In genomic region chr4:38512840-38513239, GRCh38 we compare ENCODE assay signal across 2 cellular contexts.
A peak's percentile ranks its signal among the peaks of the same experiment; 100 is the strongest.
TF ChIP-seq lines count a peak whose summit lies in the region.

No MANE protein-coding gene starts in this region.

TF ChIP-seq in HEK293, 187 proteins besides CTCF, POLR2A, EP300 and RAD21:
- no peak for TF ChIP-seq HOXA7 (CRISPR knock-in tag; IDR thresholded peaks at IDR 0.05; ENCODE audit: borderline replicate concordance)
- TF ChIP-seq, protein P1, sequence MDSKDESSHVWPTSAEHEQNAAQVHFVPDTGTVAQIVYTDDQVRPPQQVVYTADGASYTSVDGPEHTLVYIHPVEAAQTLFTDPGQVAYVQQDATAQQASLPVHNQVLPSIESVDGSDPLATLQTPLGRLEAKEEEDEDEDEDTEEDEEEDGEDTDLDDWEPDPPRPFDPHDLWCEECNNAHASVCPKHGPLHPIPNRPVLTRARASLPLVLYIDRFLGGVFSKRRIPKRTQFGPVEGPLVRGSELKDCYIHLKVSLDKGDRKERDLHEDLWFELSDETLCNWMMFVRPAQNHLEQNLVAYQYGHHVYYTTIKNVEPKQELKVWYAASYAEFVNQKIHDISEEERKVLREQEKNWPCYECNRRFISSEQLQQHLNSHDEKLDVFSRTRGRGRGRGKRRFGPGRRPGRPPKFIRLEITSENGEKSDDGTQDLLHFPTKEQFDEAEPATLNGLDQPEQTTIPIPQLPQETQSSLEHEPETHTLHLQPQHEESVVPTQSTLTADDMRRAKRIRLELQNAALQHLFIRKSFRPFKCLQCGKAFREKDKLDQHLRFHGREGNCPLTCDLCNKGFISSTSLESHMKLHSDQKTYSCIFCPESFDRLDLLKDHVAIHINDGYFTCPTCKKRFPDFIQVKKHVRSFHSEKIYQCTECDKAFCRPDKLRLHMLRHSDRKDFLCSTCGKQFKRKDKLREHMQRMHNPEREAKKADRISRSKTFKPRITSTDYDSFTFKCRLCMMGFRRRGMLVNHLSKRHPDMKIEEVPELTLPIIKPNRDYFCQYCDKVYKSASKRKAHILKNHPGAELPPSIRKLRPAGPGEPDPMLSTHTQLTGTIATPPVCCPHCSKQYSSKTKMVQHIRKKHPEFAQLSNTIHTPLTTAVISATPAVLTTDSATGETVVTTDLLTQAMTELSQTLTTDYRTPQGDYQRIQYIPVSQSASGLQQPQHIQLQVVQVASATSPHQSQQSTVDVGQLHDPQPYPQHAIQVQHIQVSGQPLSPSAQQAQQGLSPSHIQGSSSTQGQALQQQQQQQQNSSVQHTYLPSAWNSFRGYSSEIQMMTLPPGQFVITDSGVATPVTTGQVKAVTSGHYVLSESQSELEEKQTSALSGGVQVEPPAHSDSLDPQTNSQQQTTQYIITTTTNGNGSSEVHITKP (tag by site-specific recombination; IDR thresholded peaks at IDR 0.05) = peak; percentile 48
- TF ChIP-seq, protein P2, sequence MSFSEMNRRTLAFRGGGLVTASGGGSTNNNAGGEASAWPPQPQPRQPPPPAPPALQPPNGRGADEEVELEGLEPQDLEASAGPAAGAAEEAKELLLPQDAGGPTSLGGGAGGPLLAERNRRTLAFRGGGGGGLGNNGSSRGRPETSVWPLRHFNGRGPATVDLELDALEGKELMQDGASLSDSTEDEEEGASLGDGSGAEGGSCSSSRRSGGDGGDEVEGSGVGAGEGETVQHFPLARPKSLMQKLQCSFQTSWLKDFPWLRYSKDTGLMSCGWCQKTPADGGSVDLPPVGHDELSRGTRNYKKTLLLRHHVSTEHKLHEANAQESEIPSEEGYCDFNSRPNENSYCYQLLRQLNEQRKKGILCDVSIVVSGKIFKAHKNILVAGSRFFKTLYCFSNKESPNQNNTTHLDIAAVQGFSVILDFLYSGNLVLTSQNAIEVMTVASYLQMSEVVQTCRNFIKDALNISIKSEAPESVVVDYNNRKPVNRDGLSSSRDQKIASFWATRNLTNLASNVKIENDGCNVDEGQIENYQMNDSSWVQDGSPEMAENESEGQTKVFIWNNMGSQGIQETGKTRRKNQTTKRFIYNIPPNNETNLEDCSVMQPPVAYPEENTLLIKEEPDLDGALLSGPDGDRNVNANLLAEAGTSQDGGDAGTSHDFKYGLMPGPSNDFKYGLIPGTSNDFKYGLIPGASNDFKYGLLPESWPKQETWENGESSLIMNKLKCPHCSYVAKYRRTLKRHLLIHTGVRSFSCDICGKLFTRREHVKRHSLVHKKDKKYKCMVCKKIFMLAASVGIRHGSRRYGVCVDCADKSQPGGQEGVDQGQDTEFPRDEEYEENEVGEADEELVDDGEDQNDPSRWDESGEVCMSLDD (tag by site-specific recombination; IDR thresholded peaks at IDR 0.05) = no peak

TF ChIP-seq in SK-N-SH, 30 proteins besides CTCF, POLR2A, EP300 and RAD21:
- TF ChIP-seq POLR2AphosphoS5 (IDR thresholded peaks at IDR 0.05; ENCODE audit: low read depth, low read length) (no peak), TEAD4 (IDR thresholded peaks at IDR 0.05; ENCODE audit: borderline replicate concordance, insufficient read depth) (no peak), ZBTB33 (IDR thresholded peaks at IDR 0.05; ENCODE audit: borderline replicate concordance, low read depth) (no peak), ELF1 (IDR thresholded peaks at IDR 0.05) (no peak), MEF2A (IDR thresholded peaks at IDR 0.05; ENCODE audit: borderline replicate concordance, low read depth) (no peak), FOSL2 (IDR thresholded peaks at IDR 0.05; ENCODE audit: borderline replicate concordance, low read depth) (no peak), FOXM1 (IDR thresholded peaks at IDR 0.05; ENCODE audit: low read depth) (no peak), SMC3 (IDR thresholded peaks at IDR 0.05; ENCODE audit: low read depth, low read length) (no peak), EZH2phosphoT487 (IDR thresholded peaks at IDR 0.05; ENCODE audit: borderline replicate concordance, low read depth) (no peak), GABPA (IDR thresholded peaks at IDR 0.05; ENCODE audit: low read depth) (no peak), GATA2 (CRISPR knock-in tag; IDR thresholded peaks at IDR 0.05) (no peak), CHD2 (IDR thresholded peaks at IDR 0.05; ENCODE audit: low read length, partially characterized antibody) (no peak), RCOR1 (IDR thresholded peaks at IDR 0.05; ENCODE audit: low read length) (no peak), RFX5 (IDR thresholded peaks at IDR 0.05; ENCODE audit: low read length) (no peak), YY1 (IDR thresholded peaks at IDR 0.05; ENCODE audit: low read depth) (no peak)
- TF ChIP-seq, protein P3, sequence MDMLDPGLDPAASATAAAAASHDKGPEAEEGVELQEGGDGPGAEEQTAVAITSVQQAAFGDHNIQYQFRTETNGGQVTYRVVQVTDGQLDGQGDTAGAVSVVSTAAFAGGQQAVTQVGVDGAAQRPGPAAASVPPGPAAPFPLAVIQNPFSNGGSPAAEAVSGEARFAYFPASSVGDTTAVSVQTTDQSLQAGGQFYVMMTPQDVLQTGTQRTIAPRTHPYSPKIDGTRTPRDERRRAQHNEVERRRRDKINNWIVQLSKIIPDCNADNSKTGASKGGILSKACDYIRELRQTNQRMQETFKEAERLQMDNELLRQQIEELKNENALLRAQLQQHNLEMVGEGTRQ (IDR thresholded peaks at IDR 0.05; ENCODE audit: borderline replicate concordance, low read depth, low read length) = no peak
- TF ChIP-seq, protein P4, sequence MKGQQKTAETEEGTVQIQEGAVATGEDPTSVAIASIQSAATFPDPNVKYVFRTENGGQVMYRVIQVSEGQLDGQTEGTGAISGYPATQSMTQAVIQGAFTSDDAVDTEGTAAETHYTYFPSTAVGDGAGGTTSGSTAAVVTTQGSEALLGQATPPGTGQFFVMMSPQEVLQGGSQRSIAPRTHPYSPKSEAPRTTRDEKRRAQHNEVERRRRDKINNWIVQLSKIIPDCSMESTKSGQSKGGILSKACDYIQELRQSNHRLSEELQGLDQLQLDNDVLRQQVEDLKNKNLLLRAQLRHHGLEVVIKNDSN (IDR thresholded peaks at IDR 0.05; ENCODE audit: borderline replicate concordance, low read depth) = no peak
- TF ChIP-seq, protein P5, sequence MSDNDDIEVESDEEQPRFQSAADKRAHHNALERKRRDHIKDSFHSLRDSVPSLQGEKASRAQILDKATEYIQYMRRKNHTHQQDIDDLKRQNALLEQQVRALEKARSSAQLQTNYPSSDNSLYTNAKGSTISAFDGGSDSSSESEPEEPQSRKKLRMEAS (IDR thresholded peaks at IDR 0.05; ENCODE audit: low read depth) = no peak
